In the genomic region with DNA sequence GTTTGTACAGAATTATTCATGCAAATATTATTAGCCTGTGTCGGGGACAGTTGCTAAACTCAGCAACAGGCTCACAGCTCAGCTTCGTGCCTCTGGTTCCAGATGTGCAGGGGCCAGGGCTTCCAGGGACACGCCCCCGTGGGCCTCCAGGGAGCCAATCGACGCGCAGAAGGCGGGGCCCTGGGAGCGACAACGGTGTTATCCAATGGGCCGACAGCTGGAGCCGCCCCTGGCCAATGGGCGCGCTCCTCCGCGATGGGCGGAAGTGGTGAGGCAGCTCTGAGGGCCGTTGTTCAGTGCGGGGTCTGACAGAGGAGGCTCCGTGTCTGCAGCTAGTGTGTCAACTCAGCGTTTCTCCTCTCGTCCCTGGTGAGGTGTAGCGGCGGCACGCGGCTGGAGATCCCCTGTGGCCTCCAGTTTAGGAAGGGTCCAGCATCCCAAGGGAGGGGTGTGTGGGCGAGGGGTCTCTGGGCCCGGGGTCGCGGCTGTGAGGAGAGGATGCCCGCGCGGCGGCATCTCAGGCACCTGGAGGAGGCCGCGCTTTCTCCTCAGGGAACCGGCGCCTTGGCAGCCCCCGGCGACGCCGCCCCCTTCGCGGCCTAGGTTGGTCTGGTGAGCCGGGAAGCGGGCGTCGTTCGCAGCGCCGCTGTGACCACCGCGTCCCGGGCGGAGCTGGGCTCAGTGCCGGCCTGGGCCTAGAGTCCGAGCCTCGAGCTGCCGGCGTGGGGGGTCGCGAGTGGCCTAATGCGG, we compare ENCODE assay signal across 8 cellular contexts. TPM values are rescaled to one million over a fixed set of nuclear protein-coding genes. Genes with fewer than 3 reads are reported as not detected.
A peak's percentile ranks its signal among the peaks of the same experiment; 100 is the strongest.
DNase-seq lines count a peak whose midpoint lies in the region; ATAC-seq, FAIRE-seq and TF ChIP-seq lines count a peak whose summit lies in the region.

A gene with protein sequence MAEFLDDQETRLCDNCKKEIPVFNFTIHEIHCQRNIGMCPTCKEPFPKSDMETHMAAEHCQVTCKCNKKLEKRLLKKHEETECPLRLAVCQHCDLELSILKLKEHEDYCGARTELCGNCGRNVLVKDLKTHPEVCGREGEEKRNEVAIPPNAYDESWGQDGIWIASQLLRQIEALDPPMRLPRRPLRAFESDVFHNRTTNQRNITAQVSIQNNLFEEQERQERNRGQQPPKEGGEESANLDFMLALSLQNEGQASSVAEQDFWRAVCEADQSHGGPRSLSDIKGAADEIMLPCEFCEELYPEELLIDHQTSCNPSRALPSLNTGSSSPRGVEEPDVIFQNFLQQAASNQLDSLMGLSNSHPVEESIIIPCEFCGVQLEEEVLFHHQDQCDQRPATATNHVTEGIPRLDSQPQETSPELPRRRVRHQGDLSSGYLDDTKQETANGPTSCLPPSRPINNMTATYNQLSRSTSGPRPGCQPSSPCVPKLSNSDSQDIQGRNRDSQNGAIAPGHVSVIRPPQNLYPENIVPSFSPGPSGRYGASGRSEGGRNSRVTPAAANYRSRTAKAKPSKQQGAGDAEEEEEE (plus strand): TSS at position 311 of the 750 bp plus-strand sequence. CDS start 4,963 bp downstream, outside the sequence.

- TF ChIP-seq CTCF in right atrium auricular region (IDR thresholded peaks at IDR 0.05), result no peak
- no peak for TF ChIP-seq CTCF in psoas muscle (IDR thresholded peaks at IDR 0.05)

- H3K4me1 ChIP-seq in right atrium auricular region, result peaks cover 0 to 71% of the 10 kb centered on the region in 2 donors
- peaks cover 31% of the 10 kb centered on the region for H3K4me1 ChIP-seq in psoas muscle

- H3K27me3 ChIP-seq in right atrium auricular region (no peaks in the 10 kb centered on the region), psoas muscle (ENCODE audit: insufficient read depth in 3 of 3, low read length in 2 of 3) (no peaks in the 10 kb centered on the region)

- intact Hi-C loops in T-helper 2 cell treated with Interferon-gamma antibody and Interleukin-4, amounts not matched to agents 100 ng/mL and 5 ng/mL, for 36 hours (cut with micrococcal nuclease), result loop anchor here (1.0 kb wide), 3 partner anchors 16 to 284 kb away; a partner anchor contains a TSS
- intact Hi-C loops in psoas muscle (cut with DNase I), result no loop called here

- peak; percentile 86 for FAIRE-seq in urothelium cell line (lab: Jason Lieb, UNC)

- H3K9me3 ChIP-seq in right atrium auricular region (no peaks in the 10 kb centered on the region), psoas muscle (no peaks in the 10 kb centered on the region)

- WGBS in psoas muscle, 3 donors, result 0% methylated on average over 45 to 63 of the region's 63 CpGs

- peak within 1 kb of the TSS; percentile 93 to 95 for H3K27ac ChIP-seq in right atrium auricular region
- H3K27ac ChIP-seq in psoas muscle, result peak within 1 kb of the TSS; percentile 95

- DNase-seq in NCI-H187 treated with DMSO at 0.1 percent for 48 hours (lab: John Stamatoyannopoulos, UW), result peak; percentile 70
- DNase-seq in anterior cingulate cortex (lab: John Stamatoyannopoulos, UW), result peak; percentile 63 to 99 (median 97)
- peak; percentile 99 for DNase-seq in right atrium auricular region (ENCODE audit: low spot score)
- DNase-seq in psoas muscle, result peak; percentile 98 to 99
- DNase-seq in urothelium cell line (ENCODE audit: low spot score), result peak; percentile 99

- ATAC-seq in GM18499 (IDR thresholded peaks at IDR 0.05; ENCODE audit: insufficient read depth, unreplicated experiment) (peak; percentile 74), HG02943 (IDR thresholded peaks at IDR 0.05; ENCODE audit: low read depth, unreplicated experiment) (peak; percentile 90), psoas muscle (peak; percentile 98 to 99 (median 98))

- H3K4me3 ChIP-seq in right atrium auricular region, result peak within 1 kb of the TSS; percentile 88 to 98
- H3K4me3 ChIP-seq in psoas muscle, result peak within 1 kb of the TSS; percentile 94

- H3K36me3 ChIP-seq in right atrium auricular region, result no peaks in the 10 kb centered on the region
- peaks cover 0 to under 1% of the 10 kb centered on the region in 2 donors for H3K36me3 ChIP-seq in psoas muscle (ENCODE audit: insufficient read depth in 1 of 2, low read depth in 1 of 2)

RNA-seq across cellular contexts. Expression of the gene that starts here (rescaled TPM):
- 50.8 and 53.4 TPM in 2 replicates for total RNA-seq in T-helper 2 cell treated with Interferon-gamma antibody and Interleukin-4, amounts not matched to agents 100 ng/mL and 5 ng/mL, for 36 hours
- total RNA-seq in right atrium auricular region, result 10 to 100 TPM; 17.9 to 26.5 TPM
- 10 to 100 TPM; 10.1 to 21.0 (median 18.0) TPM for total RNA-seq in psoas muscle
- 10 to 100 TPM in 1 of 3 donors, 1 to 10 TPM in 2; 5.0 to 20.4 (median 9.3) TPM for polyA plus RNA-seq in psoas muscle

Comparison
In these comparisons a context has a peak if more than half of its experiments do, and no peak if none do; other contexts are left out.
1. Peak in every context shown above with its lines: DNase-seq, ATAC-seq, H3K4me3 ChIP-seq and H3K27ac ChIP-seq.